In genomic region chr18:75456277-75456676, GRCh38 we compare ENCODE assay signal across 10 cellular contexts. TPM values are rescaled to one million over a fixed set of nuclear protein-coding genes. Genes with fewer than 3 reads are reported as not detected.
A peak's percentile ranks its signal among the peaks of the same experiment; 100 is the strongest.
DNase-seq lines count a peak whose midpoint lies in the region; ATAC-seq, FAIRE-seq and TF ChIP-seq lines count a peak whose summit lies in the region.
"Had no signal": no experiment of that assay in that cellular context is flagged by ENCODE, and none has a peak within 500 bp of the region (broad histone marks: within the 10 kb centered on the region; RNA-seq: fewer than 3 reads in every experiment).

No MANE protein-coding gene starts in this region.

- no peaks in the 10 kb centered on the region for H4K20me1 ChIP-seq in HepG2 (ENCODE audit: insufficient read depth, low read length)

- 16% methylated on average over 11 of the region's 17 CpGs for WGBS in HepG2 (ENCODE audit: low lambda C conversion rate)

- intact Hi-C loops in HepG2 (cut with micrococcal nuclease; ENCODE audit: unreplicated experiment) = no loop called here

- TF ChIP-seq EP300 in HepG2 (IDR thresholded peaks at IDR 0.05; ENCODE audit: low read depth in 2 of 2, low read length in 2 of 2) = no peak
- no peak for TF ChIP-seq EP300 in HepG2 (CRISPR knock-in tag; IDR thresholded peaks at IDR 0.05; ENCODE audit: borderline replicate concordance)

- ATAC-seq in HepG2 = peak; percentile 44; the same call in 2 of the 3 replicates

- TF ChIP-seq CTCF in astrocyte of the cerebellum (IDR thresholded peaks at IDR 0.05; ENCODE audit: low read depth, low read length, missing control alignments) (no peak), HepG2 (CRISPR knock-in tag; IDR thresholded peaks at IDR 0.05) (no peak)

- H3K27me3 ChIP-seq in HUES48 (ENCODE audit: control insufficient read depth, insufficient read depth, low read length) (peaks cover 42% of the 10 kb centered on the region), HepG2 (ENCODE audit: control insufficient read depth in 1 of 2, insufficient read depth in 2 of 2, low read length in 2 of 2) (peaks cover 0 to 19% of the 10 kb centered on the region in 2 experiments; a peak in 4 of 5 replicates)

- H3K27ac ChIP-seq in HUES48 (ENCODE audit: low read depth, low read length) (no peak overlapping the region), HepG2 (ENCODE audit: extremely low read length, insufficient read depth, low read length) (no peak overlapping the region)

- peaks cover 5% of the 10 kb centered on the region for H3K9me3 ChIP-seq in HUES48 (ENCODE audit: control insufficient read depth, insufficient read depth, low read length)
- H3K9me3 ChIP-seq in HepG2 (ENCODE audit: low read length) = 0 out of 2 replicates have a peak, but pooled peaks cover 5% of the 10 kb centered on the region

- no peak for TF ChIP-seq RAD21 in HepG2 (CRISPR knock-in tag; IDR thresholded peaks at IDR 0.05)

- no peaks in the 10 kb centered on the region for H3K79me2 ChIP-seq in HepG2 (ENCODE audit: insufficient read depth, low read length)

- CTCF ChIA-PET in HepG2 (lab: Yijun Ruan, JAX; ENCODE audit: low intra/inter-chr PET ratio, low total read pairs) = no interaction called here

- DNase-seq in astrocyte of the cerebellum (ENCODE audit: low read depth) (no peak), HepG2 (ENCODE audit: low spot score) (no peak), NCI-H1092 (lab: John Stamatoyannopoulos, UW) (no peak), SKM-1 treated with dmso at 0.1 percent for 144 hours (lab: John Stamatoyannopoulos, UW; ENCODE audit: unreplicated experiment) (no peak), GM19240 (ENCODE audit: insufficient read length, low spot score) (no peak)
- DNase-seq in stimulated activated CD8-positive, alpha-beta memory T cell treated with anti-CD3 and anti-CD28 coated beads, Interleukin-15, amount 100 ng/mL, for 4 hours (ENCODE audit: low read depth in 2 of 2) = peak; percentile 10 to 47
- DNase-seq in activated CD4-positive, CD25-positive, alpha-beta regulatory T cell (lab: John Stamatoyannopoulos, UW) = no peak
- DNase-seq: T-helper 1 cell had no signal

- no peaks in the 10 kb centered on the region for H3K36me3 ChIP-seq in HUES48 (ENCODE audit: control insufficient read depth, insufficient read depth, low read length)
- H3K36me3 ChIP-seq in HepG2 (replicated peaks in 1 of 2; ENCODE audit: control insufficient read depth in 1 of 2, insufficient read depth in 2 of 2, low read length in 2 of 2) = no peaks in the 10 kb centered on the region

- in situ Hi-C loops in astrocyte of the cerebellum (cut with HindIII; ENCODE audit: low sequenced_read_pairs) = no loop called here
- in situ Hi-C loops in HepG2 (cut with HindIII; ENCODE audit: extremely low pct_ligation_motif_present, low pct_unique_long_range_greater_than_20kb) = no loop called here

- H3K9ac ChIP-seq in HUES48 (ENCODE audit: low read depth, low read length) (no peak overlapping the region), HepG2 (ENCODE audit: insufficient read depth, low read depth, low read length) (no peak overlapping the region)

- no peak for FAIRE-seq in HepG2 (lab: Jason Lieb, UNC)
- FAIRE-seq: endometrium had no signal

- TF ChIP-seq POLR2A in HepG2 (IDR thresholded peaks at IDR 0.05; ENCODE audit: insufficient read depth in 1 of 2, low read depth in 2 of 2, low read length in 2 of 2) = no peak

- peak overlapping the region; percentile 46; the same call in 1 of the 2 replicates for H3K4me2 ChIP-seq in HepG2 (ENCODE audit: low read depth, low read length)

- H3K4me1 ChIP-seq in HUES48 (ENCODE audit: control insufficient read depth, insufficient read depth, low read length) (peaks cover 8% of the 10 kb centered on the region; the same call in 1 of the 2 replicates), HepG2 (ENCODE audit: insufficient read depth, low read length) (0 out of 2 replicates have a peak, but pooled peaks cover 11% of the 10 kb centered on the region)

- H3K4me3 ChIP-seq in HUES48 (ENCODE audit: low read depth, low read length) (peak overlapping the region; percentile 51), astrocyte of the cerebellum (ENCODE audit: low read depth, low read length) (peak overlapping the region; percentile 28), HepG2 (replicated peaks in 1 of 3; ENCODE audit: insufficient read depth in 1 of 3, low read depth in 2 of 3, low read length in 3 of 3) (0 out of 6 replicates have a peak overlapping the region, but pooled peaks of 1 of the 3 experiments have one; percentile 12)

- BruUV-seq in HepG2 (replicated peaks; lab: Mats Ljungman, UMichigan) = no TSS peak

- POLR2A ChIA-PET in HepG2 (lab: Yijun Ruan, JAX) = no interaction called here

- H2AFZ ChIP-seq in HepG2 (ENCODE audit: low read length) = no peak overlapping the region

TF ChIP-seq in HepG2, 621 proteins besides CTCF, POLR2A, EP300 and RAD21:
- TF ChIP-seq PHF5A (CRISPR knock-in tag; IDR thresholded peaks at IDR 0.05; ENCODE audit: low read depth, unreplicated experiment) (no peak), FOXA1 (IDR thresholded peaks at IDR 0.05) (no peak), FOXA1 (CRISPR knock-in tag; IDR thresholded peaks at IDR 0.05) (0 out of 2 replicates have a peak, but pooled peaks have one; percentile 24)

RNA-seq across cellular contexts. Expression of gene SMIM21, which starts 28.8 kb away (rescaled TPM):
- not detected in 2 replicates for total RNA-seq in HepG2 (2016; rRNA removed; fragmentation: Illumina TruSeq; extraction: Trizol)
- total RNA-seq in HepG2 (2016; cell fraction: cytosol; rRNA removed; fragmentation: Illumina TruSeq; extraction: Trizol; ENCODE audit: low read depth) = not detected in 2 replicates
- total RNA-seq in HepG2 (2016; cell fraction: insoluble cytoplasmic fraction; rRNA removed; fragmentation: Illumina TruSeq; extraction: Trizol) = not detected in 2 replicates
- not detected in 2 replicates for total RNA-seq in HepG2 (2016; cell fraction: membrane; rRNA removed; fragmentation: Illumina TruSeq; extraction: Trizol)
- total RNA-seq in HepG2 (2016; cell fraction: nucleus; rRNA removed; fragmentation: Illumina TruSeq; extraction: Trizol) = not detected in 2 replicates
- not detected in 2 replicates for polyA plus RNA-seq in HepG2 (2011; rRNA removed)
- not detected in 2 replicates for polyA plus RNA-seq in HepG2 (2011; cell fraction: cytosol; rRNA removed)
- not detected in 2 replicates for polyA plus RNA-seq in HepG2 (2011; cell fraction: nucleus; rRNA removed)
- polyA plus RNA-seq in HepG2 (2012) = not detected in 2 replicates
- not detected in 2 replicates for polyA plus RNA-seq in HepG2 (2016; cell fraction: cytosol; fragmentation: Illumina TruSeq; extraction: Trizol; ENCODE audit: low read depth)
- polyA plus RNA-seq in HepG2 (2016; cell fraction: insoluble cytoplasmic fraction; fragmentation: Illumina TruSeq; extraction: Trizol; ENCODE audit: low read depth) = not detected in 2 replicates
- not detected in 2 replicates for polyA plus RNA-seq in HepG2 (2016; cell fraction: membrane; fragmentation: Illumina TruSeq; extraction: Trizol; ENCODE audit: low read depth)
- polyA plus RNA-seq in HepG2 (2016; cell fraction: nucleus; fragmentation: Illumina TruSeq; extraction: Trizol; ENCODE audit: insufficient read depth, low read depth) = not detected in 2 replicates
- polyA minus RNA-seq in HepG2 (2011; rRNA and poly(A)+ RNA removed; ENCODE audit: low replicate concordance) = not detected in 2 replicates
- polyA minus RNA-seq in HepG2 (2011; cell fraction: cytosol; rRNA and poly(A)+ RNA removed) = not detected in 2 replicates
- polyA minus RNA-seq in HepG2 (2011; cell fraction: nucleus; rRNA and poly(A)+ RNA removed) = not detected in 2 replicates

Comparison
In these comparisons a context has a peak if more than half of its experiments do, and no peak if none do; other contexts are left out.
1. DNase-seq: peak in stimulated activated CD8-positive, alpha-beta memory T cell treated with anti-CD3 and anti-CD28 coated beads, Interleukin-15, amount 100 ng/mL, for 4 hours (2 of 2); none in astrocyte of the cerebellum (single experiment), HepG2 (single experiment), NCI-H1092 (single experiment), activated CD4-positive, CD25-positive, alpha-beta regulatory T cell (0 of 4), SKM-1 treated with dmso at 0.1 percent for 144 hours (single experiment) and GM19240 (single experiment).